ENCODE assay signal across 18 cellular contexts in genomic region chr22:27684856-27685255, GRCh38.
DNase-seq lines count a peak whose midpoint lies in the region; ATAC-seq and TF ChIP-seq lines count a peak whose summit lies in the region.
"Had no signal": no experiment of that assay in that cellular context is flagged by ENCODE, and none has a peak within 500 bp of the region (broad histone marks: within the 10 kb centered on the region; RNA-seq: fewer than 3 reads in every experiment).

No MANE protein-coding gene starts in this region.

- CTCF ChIA-PET in MCF 10A (lab: Yijun Ruan, JAX) = interaction anchor here (0.6 kb wide), 1 partner anchor 20 kb away, joined by 3 read pairs; no protein-coding TSS in a partner anchor

- ATAC-seq in right cardiac atrium = peak in 1 of 2 donors; percentile 9
- no peak for ATAC-seq in left ventricle myocardium superior
- ATAC-seq in gastroesophageal sphincter = no peak
- no peak for ATAC-seq in gastrocnemius medialis
- ATAC-seq in GM18858 (IDR thresholded peaks at IDR 0.05; ENCODE audit: unreplicated experiment) = no peak
- ATAC-seq: K562 had no signal

- POLR2A ChIA-PET in MCF 10A (lab: Yijun Ruan, JAX) = no interaction called here

- H3K4me1 ChIP-seq in right cardiac atrium (ENCODE audit: control insufficient read depth, insufficient read depth, low read length) = peaks cover 9% of the 10 kb centered on the region
- peaks cover 0 to 29% (median 4%) of the 10 kb centered on the region in 3 donors for H3K4me1 ChIP-seq in gastroesophageal sphincter
- peaks cover 25% of the 10 kb centered on the region in 2 donors for H3K4me1 ChIP-seq in gastrocnemius medialis
- H3K4me1 ChIP-seq: BE2C had no signal

- H3K9me3 Mint-ChIP-seq in MCF 10A (ENCODE audit: unreplicated experiment) (no peaks in the 10 kb centered on the region), progenitor cell of endocrine pancreas (ENCODE audit: low read depth) (no peaks in the 10 kb centered on the region)

- intact Hi-C loops in right cardiac atrium (cut with DNase I) (no loop called here), left ventricle myocardium superior (cut with micrococcal nuclease) (no loop called here), gastrocnemius medialis (cut with DNase I; ENCODE audit: low total_unique reads) (loop anchor here (1.0 kb wide), 1 partner anchor 16 kb away; no protein-coding TSS in a partner anchor), MCF 10A (cut with micrococcal nuclease) (no loop called here)

- H3K4me1 Mint-ChIP-seq in MCF 10A (ENCODE audit: insufficient read depth, unreplicated experiment) = peaks cover 9% of the 10 kb centered on the region
- peaks cover 3% of the 10 kb centered on the region for H3K4me1 Mint-ChIP-seq in progenitor cell of endocrine pancreas (ENCODE audit: low read depth)
- H3K4me1 Mint-ChIP-seq: CD4-positive, alpha-beta memory T cell had no signal

- DNase-seq in right cardiac atrium (no peak), left ventricle myocardium superior (no peak), gastrocnemius medialis (no peak), MCF 10A (ENCODE audit: unreplicated experiment) (no peak), progenitor cell of endocrine pancreas (ENCODE audit: low spot score, unreplicated experiment) (no peak)
- DNase-seq in activated naive CD4-positive, alpha-beta T cell (lab: John Stamatoyannopoulos, UW) = no peak
- DNase-seq: BE2C; CD4-positive, alpha-beta memory T cell; DMS79; NCI-H1105 treated with DMSO at 0.1 percent for 48 hours; NCI-H187; NCI-H446; NCI-H748 treated with DMSO at 0.1 percent for 48 hours; PC-9 had no signal

- TF ChIP-seq EP300 in gastroesophageal sphincter (IDR thresholded peaks at IDR 0.05) = no peak

- H3K4me3 Mint-ChIP-seq in MCF 10A (ENCODE audit: unreplicated experiment) = no peak overlapping the region
- H3K4me3 Mint-ChIP-seq in progenitor cell of endocrine pancreas (ENCODE audit: low read depth) = no peak overlapping the region
- H3K4me3 Mint-ChIP-seq: CD4-positive, alpha-beta memory T cell had no signal

- H3K27me3 ChIP-seq in right cardiac atrium (ENCODE audit: control insufficient read depth, insufficient read depth) (no peaks in the 10 kb centered on the region), gastroesophageal sphincter (no peaks in the 10 kb centered on the region), gastrocnemius medialis (no peaks in the 10 kb centered on the region)
- H3K27me3 ChIP-seq: BE2C had no signal

- TF ChIP-seq POLR2A in gastroesophageal sphincter (IDR thresholded peaks at IDR 0.05) = no peak
- TF ChIP-seq POLR2A in gastrocnemius medialis (IDR thresholded peaks at IDR 0.05) = no peak

- 46% methylated on average over 10 of the region's 10 CpGs for WGBS in right cardiac atrium
- WGBS in gastroesophageal sphincter (ENCODE audit: low coverage in 1 of 2), 2 donors = 36 to 40% methylated on average over 9 to 10 of the region's 10 CpGs

- H3K27ac ChIP-seq in right cardiac atrium (ENCODE audit: low read length) (peak overlapping the region; percentile 47), gastroesophageal sphincter (peak overlapping the region in 3 of 4 donors; percentile 14 to 83 (median 77)), gastrocnemius medialis (peak overlapping the region; percentile 93 to 98 (median 96))
- H3K27ac ChIP-seq: HL-60, PC-9 had no signal

- H3K27ac Mint-ChIP-seq in MCF 10A (ENCODE audit: low read depth, unreplicated experiment) (no peak overlapping the region), progenitor cell of endocrine pancreas (no peak overlapping the region)
- H3K27ac Mint-ChIP-seq: CD4-positive, alpha-beta memory T cell had no signal

- BruUV-seq in MCF 10A (replicated peaks; lab: Mats Ljungman, UMichigan) = no TSS peak

- in situ Hi-C loops in gastrocnemius medialis (cut with MboI; ENCODE audit: low sequenced_read_pairs in 4 of 4) = no loop called here

- H3K4me3 ChIP-seq in right cardiac atrium (ENCODE audit: low read length) (no peak overlapping the region), gastroesophageal sphincter (no peak overlapping the region), gastrocnemius medialis (no peak overlapping the region)
- H3K4me3 ChIP-seq: K562, PC-9 had no signal

- H3K27me3 Mint-ChIP-seq in MCF 10A (ENCODE audit: insufficient read depth, unreplicated experiment) = no peaks in the 10 kb centered on the region
- H3K27me3 Mint-ChIP-seq in progenitor cell of endocrine pancreas = peaks cover 41% of the 10 kb centered on the region

- H3K36me3 ChIP-seq in gastroesophageal sphincter = no peaks in the 10 kb centered on the region
- H3K36me3 ChIP-seq in gastrocnemius medialis = no peaks in the 10 kb centered on the region
- H3K36me3 ChIP-seq: BE2C had no signal

- H3K36me3 Mint-ChIP-seq in MCF 10A (ENCODE audit: insufficient read depth, unreplicated experiment) (no peaks in the 10 kb centered on the region), progenitor cell of endocrine pancreas (ENCODE audit: insufficient read depth) (no peaks in the 10 kb centered on the region)
- H3K36me3 Mint-ChIP-seq: CD4-positive, alpha-beta memory T cell had no signal

- TF ChIP-seq CTCF in gastroesophageal sphincter (IDR thresholded peaks at IDR 0.05) = no peak
- no peak for TF ChIP-seq CTCF in gastrocnemius medialis (IDR thresholded peaks at IDR 0.05 in 4 of 5, conservative IDR thresholded peaks at IDR 0.05 in 1 of 5)
- no peak for TF ChIP-seq CTCF in MCF 10A (IDR thresholded peaks at IDR 0.05; ENCODE audit: unreplicated experiment)
- no peak for TF ChIP-seq CTCF in progenitor cell of endocrine pancreas (IDR thresholded peaks at IDR 0.05; ENCODE audit: unreplicated experiment)

- no peaks in the 10 kb centered on the region for H3K9me3 ChIP-seq in right cardiac atrium (ENCODE audit: control insufficient read depth, low read length)
- H3K9me3 ChIP-seq in gastroesophageal sphincter = no peaks in the 10 kb centered on the region
- H3K9me3 ChIP-seq in gastrocnemius medialis = no peaks in the 10 kb centered on the region
